8 cellular contexts compared by ENCODE assay signal in the genomic region with DNA sequence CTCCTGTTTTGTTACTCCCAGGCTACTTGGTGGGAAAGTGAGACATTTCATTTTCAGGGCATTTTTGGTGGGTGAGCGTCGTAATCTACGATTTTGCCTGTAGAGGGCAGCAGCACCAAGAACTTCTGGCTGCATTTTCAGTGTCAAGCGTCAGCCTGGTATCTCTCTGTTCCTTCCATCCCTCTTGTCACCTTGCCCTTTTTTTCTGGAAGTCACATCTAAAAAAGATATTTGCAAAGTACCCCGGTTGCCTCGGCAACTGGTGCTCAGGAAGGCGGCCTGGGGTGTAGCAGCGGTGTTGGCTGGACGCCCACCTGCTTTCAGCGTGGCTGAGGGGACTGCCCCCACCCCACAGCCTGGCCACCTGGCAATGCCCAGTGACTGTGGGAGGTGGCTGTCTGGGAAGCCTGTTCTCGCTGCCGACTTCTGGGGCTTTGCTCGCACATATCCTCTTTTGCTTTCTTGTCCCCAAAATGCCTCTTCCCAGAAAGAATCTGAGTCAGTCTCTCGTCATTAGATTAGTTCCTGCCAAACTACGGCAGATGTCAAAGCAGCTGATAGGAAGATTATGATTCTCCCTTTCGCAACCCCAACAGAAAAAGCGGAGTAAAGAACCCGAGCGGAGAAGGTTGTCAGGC.
DNase-seq lines count a peak whose midpoint lies in the region; ATAC-seq, FAIRE-seq and TF ChIP-seq lines count a peak whose summit lies in the region.

No MANE protein-coding gene starts in this region.

- DNase-seq in DMS114 treated with DMSO at 0.1 percent for 48 hours (lab: John Stamatoyannopoulos, UW; ENCODE audit: unreplicated experiment) (peak; percentile 18), HuH-7.5 (ENCODE audit: low spot score) (peak; percentile 29), OCI-M2 (lab: John Stamatoyannopoulos, UW; ENCODE audit: unreplicated experiment) (peak; percentile 32), globus pallidus (ENCODE audit: low spot score) (peak; percentile 90), pancreas (peak in 5 of 6 donors; percentile 16 to 72 (median 52)), mesenteric fat pad (ENCODE audit: low spot score) (no peak)
- peak; percentile 59 for DNase-seq in activated naive CD4-positive, alpha-beta T cell treated with anti-CD3 and anti-CD28 coated beads, Interleukin-2, amount 10 ng/mL, durations not matched to agents 7 days and 5 days

- CTCF ChIA-PET in activated naive CD4-positive, alpha-beta T cell treated with anti-CD3 and anti-CD28 coated beads, Interleukin-2, amount 10 ng/mL, durations not matched to agents 7 days and 5 days (lab: Charles Lee), result interaction anchor here (0.5 to 1.8 kb wide), 3 partner anchors 8 to 247 kb away, joined by 3 to 4 read pairs (median 4); no protein-coding TSS in a partner anchor

- 9 to 10% methylated on average over 19 of the region's 19 CpGs for WGBS in pancreas, 2 donors

- ATAC-seq in GM21515 (IDR thresholded peaks at IDR 0.05; ENCODE audit: unreplicated experiment) (peak; percentile 76), pancreas (peak; percentile 35 to 92 (median 87))

- no peaks in the 10 kb centered on the region for H3K4me1 ChIP-seq in pancreas

- FAIRE-seq in pancreas (lab: Jason Lieb, UNC), result peak; percentile 17

- no peaks in the 10 kb centered on the region for H3K27me3 ChIP-seq in pancreas

- TF ChIP-seq CTCF in pancreas (IDR thresholded peaks at IDR 0.05), result peak; percentile 44 to 76 (median 54)

- H3K9me3 ChIP-seq in pancreas, result no peaks in the 10 kb centered on the region

- H3K9me3 Mint-ChIP-seq in activated naive CD4-positive, alpha-beta T cell treated with anti-CD3 and anti-CD28 coated beads, Interleukin-2, amount 10 ng/mL, durations not matched to agents 7 days and 5 days, result no peaks in the 10 kb centered on the region

- peak overlapping the region in 1 of 4 donors; percentile 28 for H3K4me3 ChIP-seq in pancreas

- H3K36me3 Mint-ChIP-seq in activated naive CD4-positive, alpha-beta T cell treated with anti-CD3 and anti-CD28 coated beads, Interleukin-2, amount 10 ng/mL, durations not matched to agents 7 days and 5 days, result no peaks in the 10 kb centered on the region

- H3K36me3 ChIP-seq in pancreas, result no peaks in the 10 kb centered on the region

- no peak overlapping the region for H3K27ac ChIP-seq in pancreas

- H3K27me3 Mint-ChIP-seq in activated naive CD4-positive, alpha-beta T cell treated with anti-CD3 and anti-CD28 coated beads, Interleukin-2, amount 10 ng/mL, durations not matched to agents 7 days and 5 days, result peaks cover 20% of the 10 kb centered on the region

- H3K4me1 Mint-ChIP-seq in activated naive CD4-positive, alpha-beta T cell treated with anti-CD3 and anti-CD28 coated beads, Interleukin-2, amount 10 ng/mL, durations not matched to agents 7 days and 5 days, result peaks cover 7% of the 10 kb centered on the region

- no peak overlapping the region for H3K27ac Mint-ChIP-seq in activated naive CD4-positive, alpha-beta T cell treated with anti-CD3 and anti-CD28 coated beads, Interleukin-2, amount 10 ng/mL, durations not matched to agents 7 days and 5 days

- intact Hi-C loops in pancreas (cut with DNase I), result no loop called here

- H3K4me3 Mint-ChIP-seq in activated naive CD4-positive, alpha-beta T cell treated with anti-CD3 and anti-CD28 coated beads, Interleukin-2, amount 10 ng/mL, durations not matched to agents 7 days and 5 days, result no peak overlapping the region
